23 cellular contexts compared by ENCODE assay signal in the genomic region with DNA sequence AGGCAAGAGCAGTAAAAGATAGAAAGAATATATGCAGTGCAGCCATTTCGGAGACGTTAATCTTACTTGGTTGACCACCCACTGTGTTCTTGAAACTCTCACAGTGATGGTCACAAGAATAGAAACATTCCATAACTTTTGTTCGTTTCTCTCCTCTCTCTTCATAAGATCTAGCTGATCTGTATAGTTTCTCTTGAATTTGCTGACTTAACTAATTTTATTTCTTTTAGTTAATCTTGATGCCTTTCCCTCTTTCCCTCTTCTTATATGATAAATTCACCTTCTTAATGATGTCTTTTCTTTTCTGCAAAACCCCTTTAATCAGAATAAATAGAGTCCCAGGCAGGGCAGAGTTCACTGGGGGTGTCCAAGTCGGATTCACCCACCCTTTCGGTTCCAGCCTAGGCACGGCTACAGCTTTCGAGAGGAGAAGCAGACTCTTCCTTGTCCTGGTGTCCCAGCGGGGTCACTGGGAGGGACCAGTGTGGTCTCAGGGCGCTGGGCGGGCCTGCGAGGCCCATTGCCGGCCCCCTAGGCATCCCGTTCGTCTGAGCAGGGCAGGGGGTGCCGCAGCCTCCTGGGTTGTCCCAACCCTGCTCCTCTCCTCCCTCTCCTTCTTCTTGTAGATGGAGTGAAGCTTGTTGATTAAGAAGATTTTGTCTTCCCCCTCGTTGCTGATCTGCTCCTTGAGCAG.
"Had no signal": no experiment of that assay in that cellular context is flagged by ENCODE, and none has a peak within 500 bp of the region (broad histone marks: within the 10 kb centered on the region; RNA-seq: fewer than 3 reads in every experiment).

No MANE protein-coding gene starts in this region.

- H3K79me2 ChIP-seq: hepatocyte had no signal

- H3K27me3 ChIP-seq: dorsolateral prefrontal cortex, gastrocnemius medialis, hepatocyte, ovary, testis had no signal

- H2AFZ ChIP-seq: hepatocyte had no signal

- H3K27me3 Mint-ChIP-seq: type B pancreatic cell had no signal

- H3K9me3 Mint-ChIP-seq: memory B cell; natural killer cell; stimulated activated memory B cell treated with anti-CD40 and anti-IgM and Interleukin-4, amounts not matched to agents 10 μg/mL and 1 μg/mL and 100 μg/mL, for 72 hours; type B pancreatic cell had no signal

- H3K4me3 Mint-ChIP-seq: memory B cell; natural killer cell; stimulated activated memory B cell treated with anti-CD40 and anti-IgM and Interleukin-4, amounts not matched to agents 10 μg/mL and 1 μg/mL and 100 μg/mL, for 72 hours; type B pancreatic cell had no signal

- ATAC-seq: esophagus mucosa; gastrocnemius medialis; left lobe of liver; natural killer cell; stimulated activated memory B cell treated with anti-CD40 and anti-IgM and Interleukin-4, amounts not matched to agents 10 μg/mL and 1 μg/mL and 100 μg/mL, for 72 hours; stimulated activated naive CD8-positive, alpha-beta T cell treated with anti-CD3 and anti-CD28 coated beads, Interleukin-15, Interleukin-2, amounts not matched to agents 100 U/mL and 50 U/mL, for 24 hours had no signal

- H3K4me1 ChIP-seq: gastrocnemius medialis, spleen, testis, tibial artery had no signal

- H3K36me3 Mint-ChIP-seq: memory B cell; natural killer cell; stimulated activated memory B cell treated with anti-CD40 and anti-IgM and Interleukin-4, amounts not matched to agents 10 μg/mL and 1 μg/mL and 100 μg/mL, for 72 hours; type B pancreatic cell had no signal

- H3K27ac Mint-ChIP-seq: memory B cell; natural killer cell; stimulated activated memory B cell treated with anti-CD40 and anti-IgM and Interleukin-4, amounts not matched to agents 10 μg/mL and 1 μg/mL and 100 μg/mL, for 72 hours; type B pancreatic cell had no signal

- H3K4me2 ChIP-seq: hepatocyte had no signal

- FAIRE-seq: kidney had no signal

- H3K27ac ChIP-seq: dorsolateral prefrontal cortex, epithelial cell of prostate, gastrocnemius medialis, hepatocyte, ovary, skin epidermis, spleen, testis, tibial artery had no signal

- DNase-seq: dorsolateral prefrontal cortex; effector CD4-positive, alpha-beta T cell; foreskin fibroblast; gastrocnemius medialis; head of caudate nucleus; kidney; natural killer cell; retina; spleen; stimulated activated CD4-positive, alpha-beta T cell treated with anti-CD3 and anti-CD28 coated beads, Interleukin-4, amount 100 ng/mL, for 4 hours; stimulated activated naive CD8-positive, alpha-beta T cell treated with anti-CD3 and anti-CD28 coated beads, Interleukin-15, Interleukin-2, amounts not matched to agents 100 U/mL and 50 U/mL, for 24 hours; testis; tibial artery had no signal

- H3K36me3 ChIP-seq: gastrocnemius medialis, ovary, spleen, tibial artery had no signal

- H3K9me3 ChIP-seq: gastrocnemius medialis, ovary, spleen, testis, tibial artery had no signal

- H3K4me3 ChIP-seq: dorsolateral prefrontal cortex, gastrocnemius medialis, hepatocyte, lung, ovary, skin epidermis, spleen, testis, tibial artery had no signal

- H3K4me1 Mint-ChIP-seq: memory B cell; natural killer cell; stimulated activated memory B cell treated with anti-CD40 and anti-IgM and Interleukin-4, amounts not matched to agents 10 μg/mL and 1 μg/mL and 100 μg/mL, for 72 hours had no signal
